ENCODE assay signal across 8 cellular contexts in genomic region chr3:10992017-10992945, GRCh38. TPM values are rescaled to one million over a fixed set of nuclear protein-coding genes. Genes with fewer than 3 reads are reported as not detected.
DNase-seq lines count a peak whose midpoint lies in the region; ATAC-seq, FAIRE-seq and TF ChIP-seq lines count a peak whose summit lies in the region.

Gene SLC6A1, plus strand, starts transcription at chr3:10992748. Its CDS starts 24,464 bp downstream, at chr3:11017212.

- no peak for TF ChIP-seq CTCF in spleen (IDR thresholded peaks at IDR 0.05 in 8 of 11, conservative IDR thresholded peaks at IDR 0.05 in 3 of 11)

- H3K4me1 ChIP-seq in HUES6 (ENCODE audit: control insufficient read depth, insufficient read depth, low read length) = no peaks in the 10 kb centered on the region
- peaks cover 0 to 16% (median 6%) of the 10 kb centered on the region in 6 donors for H3K4me1 ChIP-seq in spleen

- H3K9me3 ChIP-seq in HUES6 (ENCODE audit: control insufficient read depth, insufficient read depth, low read depth, low read length) (no peaks in the 10 kb centered on the region), spleen (no peaks in the 10 kb centered on the region)

- WGBS in spleen, 5 donors = 3 to 5% (median 3%) methylated on average over 26 to 69 of the region's 69 CpGs

- no peak within 1 kb of the TSS for H3K9ac ChIP-seq in HUES6 (ENCODE audit: low read length)

- H3K36me3 ChIP-seq in HUES6 (ENCODE audit: control insufficient read depth, insufficient read depth, low read length) = no peaks in the 10 kb centered on the region
- no peaks in the 10 kb centered on the region for H3K36me3 ChIP-seq in spleen

- ATAC-seq in HG03460 (IDR thresholded peaks at IDR 0.05; ENCODE audit: unreplicated experiment) = no peak

- peak; percentile 78 for DNase-seq in iPS-NIHi7 (ENCODE audit: extremely low spot score)
- DNase-seq in spleen = no peak
- no peak for DNase-seq in mesenteric fat pad (ENCODE audit: low spot score)
- DNase-seq in H54 (ENCODE audit: insufficient read length, low spot score) = no peak
- DNase-seq in DMS153 (lab: John Stamatoyannopoulos, UW) = no peak

- intact Hi-C loops in spleen (cut with DNase I; ENCODE audit: low total_unique reads) = no loop called here

- TF ChIP-seq POLR2A in spleen (IDR thresholded peaks at IDR 0.05) (no peak), H54 (IDR thresholded peaks at IDR 0.05; ENCODE audit: low read depth, low read length) (no peak)

- H3K27me3 ChIP-seq in HUES6 (ENCODE audit: control insufficient read depth, insufficient read depth, low read length) (peaks cover 61% of the 10 kb centered on the region), spleen (replicated peaks in 1 of 7) (peaks cover 3 to 86% (median 34%) of the 10 kb centered on the region in 7 donors)

- H3K4me3 ChIP-seq in HUES6 (ENCODE audit: low read depth, low read length) (peak within 1 kb of the TSS; percentile 68), spleen (peak within 1 kb of the TSS in 6 of 8 donors; percentile 15 to 58 (median 26))

- no peak within 1 kb of the TSS for H3K27ac ChIP-seq in HUES6 (ENCODE audit: low read depth, low read length)
- H3K27ac ChIP-seq in angular gyrus (ENCODE audit: low read depth, low read length) = peak within 1 kb of the TSS; percentile 93
- no peak within 1 kb of the TSS for H3K27ac ChIP-seq in spleen

- no peak for FAIRE-seq in H54 (lab: Jason Lieb, UNC)

RNA-seq across cellular contexts. Expression of gene SLC6A1, which starts in this region (rescaled TPM):
- total RNA-seq in spleen (1 to 10 TPM in 5 of 7 donors, under 1 TPM in 2; 0.20 to 3.0 (median 1.2) TPM), mesenteric fat pad (0.39 TPM)
- polyA plus RNA-seq in spleen = under 1 TPM; 0.11 to 0.45 (median 0.13) TPM
